In the genomic region with DNA sequence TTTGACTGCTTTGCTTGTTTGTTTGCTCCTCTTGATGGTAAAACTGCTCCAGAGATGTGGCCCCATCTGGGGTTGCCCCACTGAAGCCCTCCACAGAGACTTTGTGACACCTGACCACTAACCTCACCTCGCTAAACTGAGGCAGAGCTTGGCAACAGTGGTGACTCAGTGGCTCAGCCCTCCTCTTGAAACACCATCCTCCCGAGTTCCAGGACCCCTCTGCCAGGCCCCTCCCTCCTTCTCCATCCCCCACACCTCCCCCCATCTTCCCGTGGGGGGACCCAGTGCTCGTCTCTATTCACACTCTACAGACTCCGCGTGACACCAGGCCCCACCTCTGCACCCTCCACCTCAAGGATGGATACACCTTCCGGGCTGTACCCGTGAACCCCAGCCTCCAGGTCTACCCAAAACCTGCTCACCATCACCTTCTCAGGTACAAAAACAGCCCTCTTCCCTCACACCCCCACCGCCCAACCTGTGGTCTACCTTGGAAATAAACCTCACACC, we compare ENCODE assay signal across 18 cellular contexts. TPM values are rescaled to one million over a fixed set of nuclear protein-coding genes. Genes with fewer than 3 reads are reported as not detected.
A peak's percentile ranks its signal among the peaks of the same experiment; 100 is the strongest.
DNase-seq lines count a peak whose midpoint lies in the region; ATAC-seq and TF ChIP-seq lines count a peak whose summit lies in the region.
"Had no signal": no experiment of that assay in that cellular context is flagged by ENCODE, and none has a peak within 500 bp of the region (broad histone marks: within the 10 kb centered on the region; RNA-seq: fewer than 3 reads in every experiment).

No MANE protein-coding gene starts in this region.

- no peaks in the 10 kb centered on the region for H3K27me3 ChIP-seq in BE2C
- no peaks in the 10 kb centered on the region for H3K27me3 ChIP-seq in psoas muscle (ENCODE audit: insufficient read depth in 3 of 3, low read length in 2 of 3)

- H3K36me3 ChIP-seq in BE2C = no peaks in the 10 kb centered on the region
- H3K36me3 ChIP-seq in psoas muscle (ENCODE audit: insufficient read depth in 1 of 2, low read depth in 1 of 2) = no peaks in the 10 kb centered on the region

- no peaks in the 10 kb centered on the region for H3K36me3 Mint-ChIP-seq in activated naive CD4-positive, alpha-beta T cell treated with anti-CD3 and anti-CD28 coated beads, Interleukin-2, amount 50 U/mL, for 24 hours
- H3K36me3 Mint-ChIP-seq in activated naive CD4-positive, alpha-beta T cell treated with anti-CD3 and anti-CD28 coated beads for 36 hours (ENCODE audit: low read depth) = no peaks in the 10 kb centered on the region
- no peaks in the 10 kb centered on the region for H3K36me3 Mint-ChIP-seq in Calu3 (ENCODE audit: insufficient read depth, unreplicated experiment)

- H3K9me3 Mint-ChIP-seq in activated naive CD4-positive, alpha-beta T cell treated with anti-CD3 and anti-CD28 coated beads, Interleukin-2, amount 50 U/mL, for 24 hours = no peaks in the 10 kb centered on the region
- H3K9me3 Mint-ChIP-seq in activated naive CD4-positive, alpha-beta T cell treated with anti-CD3 and anti-CD28 coated beads for 36 hours = no peaks in the 10 kb centered on the region
- no peaks in the 10 kb centered on the region for H3K9me3 Mint-ChIP-seq in Calu3 (ENCODE audit: low read depth, unreplicated experiment)

- WGBS in psoas muscle, 3 donors = 77 to 84% (median 80%) methylated on average over 9 of the region's 9 CpGs

- DNase-seq in activated naive CD4-positive, alpha-beta T cell treated with anti-CD3 and anti-CD28 coated beads for 36 hours = no peak
- peak; percentile 5 for DNase-seq in BE2C
- DNase-seq in Calu3 = no peak
- peak; percentile 5 to 32 for DNase-seq in psoas muscle
- no peak for DNase-seq in kidney glomerular epithelial cell (lab: John Stamatoyannopoulos, UW)
- DNase-seq: DMS 273 treated with DMSO at 0.1 percent for 48 hours, DND-41, NCI-H1092 treated with DMSO at 0.1 percent for 48 hours, NCI-H2081, NCI-H2171 treated with DMSO at 0.1 percent for 48 hours, NCI-H446 treated with DMSO at 0.1 percent for 48 hours, NCI-H69 had no signal

- H3K4me1 ChIP-seq in BE2C (peaks cover 58% of the 10 kb centered on the region), psoas muscle (no peaks in the 10 kb centered on the region)
- H3K4me1 ChIP-seq: A549 had no signal

- no TSS peak for BruUV-seq in Calu3 (replicated peaks; lab: Mats Ljungman, UMichigan)

- no peaks in the 10 kb centered on the region for H3K9me3 ChIP-seq in BE2C
- no peaks in the 10 kb centered on the region for H3K9me3 ChIP-seq in psoas muscle
- H3K9me3 ChIP-seq: A549 had no signal

- CTCF ChIA-PET in activated naive CD4-positive, alpha-beta T cell treated with anti-CD3 and anti-CD28 coated beads for 36 hours (lab: Charles Lee) = no interaction called here
- CTCF ChIA-PET in Calu3 (lab: Charles Lee) = no interaction called here

- no peak overlapping the region for H3K4me3 ChIP-seq in BE2C (ENCODE audit: low read depth, low read length)
- H3K4me3 ChIP-seq in psoas muscle = no peak overlapping the region
- H3K4me3 ChIP-seq: A549 had no signal

- intact Hi-C loops in activated naive CD4-positive, alpha-beta T cell treated with anti-CD3 and anti-CD28 coated beads for 36 hours (cut with micrococcal nuclease) = no loop called here
- intact Hi-C loops in Calu3 (cut with micrococcal nuclease; ENCODE audit: unreplicated experiment) = no loop called here
- intact Hi-C loops in psoas muscle (cut with DNase I) = no loop called here

- ATAC-seq in psoas muscle (no peak), HG03039 (IDR thresholded peaks at IDR 0.05; ENCODE audit: unreplicated experiment) (no peak)
- ATAC-seq: A549, Panc1 had no signal

- H3K27me3 Mint-ChIP-seq in activated naive CD4-positive, alpha-beta T cell treated with anti-CD3 and anti-CD28 coated beads, Interleukin-2, amount 50 U/mL, for 24 hours = peaks cover 7% of the 10 kb centered on the region
- H3K27me3 Mint-ChIP-seq in activated naive CD4-positive, alpha-beta T cell treated with anti-CD3 and anti-CD28 coated beads for 36 hours (ENCODE audit: low read depth) = peaks cover 7% of the 10 kb centered on the region
- peaks cover 84% of the 10 kb centered on the region for H3K27me3 Mint-ChIP-seq in Calu3 (ENCODE audit: unreplicated experiment)

- H3K4me1 Mint-ChIP-seq in activated naive CD4-positive, alpha-beta T cell treated with anti-CD3 and anti-CD28 coated beads, Interleukin-2, amount 50 U/mL, for 24 hours = no peaks in the 10 kb centered on the region
- no peaks in the 10 kb centered on the region for H3K4me1 Mint-ChIP-seq in activated naive CD4-positive, alpha-beta T cell treated with anti-CD3 and anti-CD28 coated beads for 36 hours (ENCODE audit: low read depth)
- no peaks in the 10 kb centered on the region for H3K4me1 Mint-ChIP-seq in Calu3 (ENCODE audit: low read depth, unreplicated experiment)

- H3K27ac ChIP-seq in psoas muscle = no peak overlapping the region
- H3K27ac ChIP-seq: A549, C4-2B had no signal

- TF ChIP-seq CTCF in BE2C (IDR thresholded peaks at IDR 0.05; ENCODE audit: low read depth, low read length) = no peak
- TF ChIP-seq CTCF in Calu3 (IDR thresholded peaks at IDR 0.05; ENCODE audit: unreplicated experiment) = no peak
- no peak for TF ChIP-seq CTCF in psoas muscle (IDR thresholded peaks at IDR 0.05)

- H3K4me3 Mint-ChIP-seq in activated naive CD4-positive, alpha-beta T cell treated with anti-CD3 and anti-CD28 coated beads, Interleukin-2, amount 50 U/mL, for 24 hours = no peak overlapping the region
- H3K4me3 Mint-ChIP-seq in activated naive CD4-positive, alpha-beta T cell treated with anti-CD3 and anti-CD28 coated beads for 36 hours = no peak overlapping the region
- no peak overlapping the region for H3K4me3 Mint-ChIP-seq in Calu3 (ENCODE audit: low read depth, unreplicated experiment)

- peak overlapping the region; percentile 5 for H3K27ac Mint-ChIP-seq in activated naive CD4-positive, alpha-beta T cell treated with anti-CD3 and anti-CD28 coated beads, Interleukin-2, amount 50 U/mL, for 24 hours
- H3K27ac Mint-ChIP-seq in activated naive CD4-positive, alpha-beta T cell treated with anti-CD3 and anti-CD28 coated beads for 36 hours = no peak overlapping the region
- H3K27ac Mint-ChIP-seq in Calu3 (ENCODE audit: unreplicated experiment) = peak overlapping the region; percentile 0

RNA-seq across cellular contexts. Expression of gene RET, which starts 19.0 kb away (rescaled TPM):
- under 1 TPM in 1 of 2 experiments, not detected in 1; 0.36 TPM for total RNA-seq in activated naive CD4-positive, alpha-beta T cell treated with anti-CD3 and anti-CD28 coated beads for 36 hours
- polyA plus RNA-seq in BE2C (2012; ENCODE audit: insufficient read depth, insufficient read length, low read depth) = 310 TPM
- total RNA-seq in Calu3 (2022) = 0.07 TPM in 1 of 2 replicates, not detected in the other
- 1 to 10 TPM in 1 of 4 donors, under 1 TPM in 3; 0.49 to 2.6 (median 0.61) TPM for total RNA-seq in psoas muscle
- under 1 TPM; 0.35 to 0.75 (median 0.51) TPM for polyA plus RNA-seq in psoas muscle
- total RNA-seq: LHCN-M2 had no signal

Comparison
In these comparisons a context has a peak if more than half of its experiments do, and no peak if none do; other contexts are left out.
1. DNase-seq: peak in BE2C (single experiment) and psoas muscle (2 of 2); none in activated naive CD4-positive, alpha-beta T cell treated with anti-CD3 and anti-CD28 coated beads for 36 hours (single experiment), Calu3 (single experiment) and kidney glomerular epithelial cell (single experiment).